Comparison of ENCODE assay signal across 1 cellular context in the genomic region with DNA sequence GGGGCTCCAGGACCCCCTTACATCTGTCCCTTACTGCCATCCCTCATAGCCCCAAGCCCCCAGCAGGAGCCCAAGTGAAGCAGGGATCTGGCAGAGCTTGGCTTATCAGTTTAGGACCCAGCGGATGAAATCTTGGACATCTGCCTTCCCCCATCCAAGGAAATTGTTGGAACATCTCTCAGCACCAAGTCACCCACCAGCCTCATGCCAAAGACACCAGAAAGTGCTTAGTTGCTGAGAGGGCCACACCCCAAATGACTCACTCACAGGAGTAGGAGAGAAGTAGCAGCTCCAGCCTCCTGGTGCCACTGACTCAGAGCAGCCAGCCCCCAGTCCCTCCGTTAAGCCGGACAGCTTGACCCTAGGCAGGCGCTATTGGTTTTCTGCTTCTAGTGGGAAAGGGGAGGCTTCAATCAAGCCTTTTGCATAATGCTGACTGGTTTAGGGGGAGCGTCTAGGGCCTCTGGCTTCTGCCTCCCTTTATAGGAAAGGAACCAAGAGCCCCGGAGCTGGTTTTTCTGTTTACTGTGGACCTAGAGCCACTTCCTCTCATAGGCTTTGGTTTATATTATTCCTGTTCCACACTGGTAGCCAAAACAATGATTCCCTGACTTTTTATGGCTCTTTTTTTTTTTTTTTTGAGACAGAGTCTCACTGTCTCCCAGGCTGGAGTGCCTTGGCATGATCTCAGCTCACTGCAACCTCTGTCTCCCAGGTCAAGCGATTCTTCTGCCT.
TF ChIP-seq lines count a peak whose summit lies in the region.

No MANE protein-coding gene starts in this region.

TF ChIP-seq in K562, 482 proteins besides CTCF, POLR2A, EP300 and RAD21 (continued from another document and continues in another):
- no peak for TF ChIP-seq ZNF175 (CRISPR knock-in tag; IDR thresholded peaks at IDR 0.05; ENCODE audit: low read depth)
- peak; percentile 54; the same call in 1 of the 2 replicates for TF ChIP-seq SPI1 (IDR thresholded peaks at IDR 0.05; ENCODE audit: borderline replicate concordance, low read depth, low read length)
- TF ChIP-seq, protein P1, sequence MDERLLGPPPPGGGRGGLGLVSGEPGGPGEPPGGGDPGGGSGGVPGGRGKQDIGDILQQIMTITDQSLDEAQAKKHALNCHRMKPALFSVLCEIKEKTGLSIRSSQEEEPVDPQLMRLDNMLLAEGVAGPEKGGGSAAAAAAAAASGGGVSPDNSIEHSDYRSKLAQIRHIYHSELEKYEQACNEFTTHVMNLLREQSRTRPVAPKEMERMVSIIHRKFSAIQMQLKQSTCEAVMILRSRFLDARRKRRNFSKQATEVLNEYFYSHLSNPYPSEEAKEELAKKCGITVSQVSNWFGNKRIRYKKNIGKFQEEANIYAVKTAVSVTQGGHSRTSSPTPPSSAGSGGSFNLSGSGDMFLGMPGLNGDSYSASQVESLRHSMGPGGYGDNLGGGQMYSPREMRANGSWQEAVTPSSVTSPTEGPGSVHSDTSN (CRISPR knock-in tag; IDR thresholded peaks at IDR 0.05; ENCODE audit: low read depth): no peak
- TF ChIP-seq, protein P1 (tag; conservative IDR thresholded peaks at IDR 0.05; ENCODE audit: low read depth): no peak
- no peak for TF ChIP-seq KAT7 (CRISPR knock-in tag; IDR thresholded peaks at IDR 0.05; ENCODE audit: borderline replicate concordance)
- TF ChIP-seq, protein P2, sequence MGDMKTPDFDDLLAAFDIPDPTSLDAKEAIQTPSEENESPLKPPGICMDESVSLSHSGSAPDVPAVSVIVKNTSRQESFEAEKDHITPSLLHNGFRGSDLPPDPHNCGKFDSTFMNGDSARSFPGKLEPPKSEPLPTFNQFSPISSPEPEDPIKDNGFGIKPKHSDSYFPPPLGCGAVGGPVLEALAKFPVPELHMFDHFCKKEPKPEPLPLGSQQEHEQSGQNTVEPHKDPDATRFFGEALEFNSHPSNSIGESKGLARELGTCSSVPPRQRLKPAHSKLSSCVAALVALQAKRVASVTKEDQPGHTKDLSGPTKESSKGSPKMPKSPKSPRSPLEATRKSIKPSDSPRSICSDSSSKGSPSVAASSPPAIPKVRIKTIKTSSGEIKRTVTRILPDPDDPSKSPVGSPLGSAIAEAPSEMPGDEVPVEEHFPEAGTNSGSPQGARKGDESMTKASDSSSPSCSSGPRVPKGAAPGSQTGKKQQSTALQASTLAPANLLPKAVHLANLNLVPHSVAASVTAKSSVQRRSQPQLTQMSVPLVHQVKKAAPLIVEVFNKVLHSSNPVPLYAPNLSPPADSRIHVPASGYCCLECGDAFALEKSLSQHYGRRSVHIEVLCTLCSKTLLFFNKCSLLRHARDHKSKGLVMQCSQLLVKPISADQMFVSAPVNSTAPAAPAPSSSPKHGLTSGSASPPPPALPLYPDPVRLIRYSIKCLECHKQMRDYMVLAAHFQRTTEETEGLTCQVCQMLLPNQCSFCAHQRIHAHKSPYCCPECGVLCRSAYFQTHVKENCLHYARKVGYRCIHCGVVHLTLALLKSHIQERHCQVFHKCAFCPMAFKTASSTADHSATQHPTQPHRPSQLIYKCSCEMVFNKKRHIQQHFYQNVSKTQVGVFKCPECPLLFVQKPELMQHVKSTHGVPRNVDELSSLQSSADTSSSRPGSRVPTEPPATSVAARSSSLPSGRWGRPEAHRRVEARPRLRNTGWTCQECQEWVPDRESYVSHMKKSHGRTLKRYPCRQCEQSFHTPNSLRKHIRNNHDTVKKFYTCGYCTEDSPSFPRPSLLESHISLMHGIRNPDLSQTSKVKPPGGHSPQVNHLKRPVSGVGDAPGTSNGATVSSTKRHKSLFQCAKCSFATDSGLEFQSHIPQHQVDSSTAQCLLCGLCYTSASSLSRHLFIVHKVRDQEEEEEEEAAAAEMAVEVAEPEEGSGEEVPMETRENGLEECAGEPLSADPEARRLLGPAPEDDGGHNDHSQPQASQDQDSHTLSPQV (IDR thresholded peaks at IDR 0.05): 0 out of 2 replicates have a peak, but pooled peaks have one; percentile 32
- TF ChIP-seq, protein P3, sequence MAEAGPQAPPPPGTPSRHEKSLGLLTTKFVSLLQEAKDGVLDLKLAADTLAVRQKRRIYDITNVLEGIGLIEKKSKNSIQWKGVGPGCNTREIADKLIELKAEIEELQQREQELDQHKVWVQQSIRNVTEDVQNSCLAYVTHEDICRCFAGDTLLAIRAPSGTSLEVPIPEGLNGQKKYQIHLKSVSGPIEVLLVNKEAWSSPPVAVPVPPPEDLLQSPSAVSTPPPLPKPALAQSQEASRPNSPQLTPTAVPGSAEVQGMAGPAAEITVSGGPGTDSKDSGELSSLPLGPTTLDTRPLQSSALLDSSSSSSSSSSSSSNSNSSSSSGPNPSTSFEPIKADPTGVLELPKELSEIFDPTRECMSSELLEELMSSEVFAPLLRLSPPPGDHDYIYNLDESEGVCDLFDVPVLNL (CRISPR knock-in tag; IDR thresholded peaks at IDR 0.05; ENCODE audit: low read depth): no peak
- TF ChIP-seq PHB (CRISPR knock-in tag; IDR thresholded peaks at IDR 0.05): no peak
- TF ChIP-seq CTBP1 (IDR thresholded peaks at IDR 0.05; ENCODE audit: borderline replicate concordance): peak; percentile 35; the same call in 1 of the 2 replicates
- peak; percentile 42; the same call in 1 of the 2 replicates for TF ChIP-seq MAFK (IDR thresholded peaks at IDR 0.05; ENCODE audit: low read length)
- TF ChIP-seq MCM3 (IDR thresholded peaks at IDR 0.05): no peak
- no peak for TF ChIP-seq HMG20B (CRISPR knock-in tag; IDR thresholded peaks at IDR 0.05)
- no peak for TF ChIP-seq CREB1 (IDR thresholded peaks at IDR 0.05)
- no peak for TF ChIP-seq CREB1 (CRISPR knock-in tag; IDR thresholded peaks at IDR 0.05)
- TF ChIP-seq HNRNPL (IDR thresholded peaks at IDR 0.05; ENCODE audit: low read depth, low read length): no peak
- no peak for TF ChIP-seq SNIP1 (IDR thresholded peaks at IDR 0.05; ENCODE audit: low read depth)
- TF ChIP-seq BHLHE40 (IDR thresholded peaks at IDR 0.05; ENCODE audit: low read length): peak; percentile 39; the same call in 1 of the 2 replicates
- peak; percentile 50 for TF ChIP-seq MEIS2 (IDR thresholded peaks at IDR 0.05; ENCODE audit: partially characterized antibody)
- TF ChIP-seq NFE2 (IDR thresholded peaks at IDR 0.05; ENCODE audit: low read depth): peak; percentile 45; the same call in 1 of the 2 replicates
- no peak for TF ChIP-seq ZNF717 (CRISPR knock-in tag; IDR thresholded peaks at IDR 0.05)
- TF ChIP-seq RCOR1 (IDR thresholded peaks at IDR 0.05; ENCODE audit: borderline replicate concordance in 1 of 2, low read depth in 2 of 2, low read length in 2 of 2): peak in 1 of 2 experiments; percentile 54; a peak in 1 of 4 replicates
- TF ChIP-seq, protein P4, sequence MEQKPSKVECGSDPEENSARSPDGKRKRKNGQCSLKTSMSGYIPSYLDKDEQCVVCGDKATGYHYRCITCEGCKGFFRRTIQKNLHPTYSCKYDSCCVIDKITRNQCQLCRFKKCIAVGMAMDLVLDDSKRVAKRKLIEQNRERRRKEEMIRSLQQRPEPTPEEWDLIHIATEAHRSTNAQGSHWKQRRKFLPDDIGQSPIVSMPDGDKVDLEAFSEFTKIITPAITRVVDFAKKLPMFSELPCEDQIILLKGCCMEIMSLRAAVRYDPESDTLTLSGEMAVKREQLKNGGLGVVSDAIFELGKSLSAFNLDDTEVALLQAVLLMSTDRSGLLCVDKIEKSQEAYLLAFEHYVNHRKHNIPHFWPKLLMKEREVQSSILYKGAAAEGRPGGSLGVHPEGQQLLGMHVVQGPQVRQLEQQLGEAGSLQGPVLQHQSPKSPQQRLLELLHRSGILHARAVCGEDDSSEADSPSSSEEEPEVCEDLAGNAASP (IDR thresholded peaks at IDR 0.05): no peak
- TF ChIP-seq SMARCE1 (IDR thresholded peaks at IDR 0.05): peak; percentile 75; the same call in 1 of the 2 replicates
- no peak for TF ChIP-seq PHF20 (IDR thresholded peaks at IDR 0.05; ENCODE audit: partially characterized antibody)
- no peak for TF ChIP-seq NFYB (IDR thresholded peaks at IDR 0.05; ENCODE audit: extremely low read depth, insufficient read length)
- peak; percentile 66 for TF ChIP-seq DPF2 (IDR thresholded peaks at IDR 0.05)
- TF ChIP-seq FOXK1 (CRISPR knock-in tag; IDR thresholded peaks at IDR 0.05; ENCODE audit: borderline replicate concordance): no peak
- no peak for TF ChIP-seq U2AF2 (optimal IDR thresholded peaks at IDR 0.05; ENCODE audit: low read depth, low read length)
- TF ChIP-seq, protein P5, sequence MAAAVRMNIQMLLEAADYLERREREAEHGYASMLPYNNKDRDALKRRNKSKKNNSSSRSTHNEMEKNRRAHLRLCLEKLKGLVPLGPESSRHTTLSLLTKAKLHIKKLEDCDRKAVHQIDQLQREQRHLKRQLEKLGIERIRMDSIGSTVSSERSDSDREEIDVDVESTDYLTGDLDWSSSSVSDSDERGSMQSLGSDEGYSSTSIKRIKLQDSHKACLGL (CRISPR knock-in tag; IDR thresholded peaks at IDR 0.05; ENCODE audit: borderline replicate concordance, poor library complexity, severe bottlenecking): no peak
- no peak for TF ChIP-seq BMI1 (IDR thresholded peaks at IDR 0.05; ENCODE audit: low read length)
- TF ChIP-seq, protein P6, sequence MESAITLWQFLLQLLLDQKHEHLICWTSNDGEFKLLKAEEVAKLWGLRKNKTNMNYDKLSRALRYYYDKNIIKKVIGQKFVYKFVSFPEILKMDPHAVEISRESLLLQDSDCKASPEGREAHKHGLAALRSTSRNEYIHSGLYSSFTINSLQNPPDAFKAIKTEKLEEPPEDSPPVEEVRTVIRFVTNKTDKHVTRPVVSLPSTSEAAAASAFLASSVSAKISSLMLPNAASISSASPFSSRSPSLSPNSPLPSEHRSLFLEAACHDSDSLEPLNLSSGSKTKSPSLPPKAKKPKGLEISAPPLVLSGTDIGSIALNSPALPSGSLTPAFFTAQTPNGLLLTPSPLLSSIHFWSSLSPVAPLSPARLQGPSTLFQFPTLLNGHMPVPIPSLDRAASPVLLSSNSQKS (CRISPR knock-in tag; IDR thresholded peaks at IDR 0.05): no peak
- TF ChIP-seq CBFB (CRISPR knock-in tag; IDR thresholded peaks at IDR 0.05): no peak
- TF ChIP-seq FOS (IDR thresholded peaks at IDR 0.05; ENCODE audit: extremely low read depth, insufficient read length): peak; percentile 62
- TF ChIP-seq, protein P7, sequence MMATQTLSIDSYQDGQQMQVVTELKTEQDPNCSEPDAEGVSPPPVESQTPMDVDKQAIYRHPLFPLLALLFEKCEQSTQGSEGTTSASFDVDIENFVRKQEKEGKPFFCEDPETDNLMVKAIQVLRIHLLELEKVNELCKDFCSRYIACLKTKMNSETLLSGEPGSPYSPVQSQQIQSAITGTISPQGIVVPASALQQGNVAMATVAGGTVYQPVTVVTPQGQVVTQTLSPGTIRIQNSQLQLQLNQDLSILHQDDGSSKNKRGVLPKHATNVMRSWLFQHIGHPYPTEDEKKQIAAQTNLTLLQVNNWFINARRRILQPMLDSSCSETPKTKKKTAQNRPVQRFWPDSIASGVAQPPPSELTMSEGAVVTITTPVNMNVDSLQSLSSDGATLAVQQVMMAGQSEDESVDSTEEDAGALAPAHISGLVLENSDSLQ (IDR thresholded peaks at IDR 0.05): no peak
- TF ChIP-seq ELF4 (CRISPR knock-in tag; IDR thresholded peaks at IDR 0.05): no peak
- no peak for TF ChIP-seq PTTG1 (tag; IDR thresholded peaks at IDR 0.05; ENCODE audit: low read depth)
- TF ChIP-seq, protein P8, sequence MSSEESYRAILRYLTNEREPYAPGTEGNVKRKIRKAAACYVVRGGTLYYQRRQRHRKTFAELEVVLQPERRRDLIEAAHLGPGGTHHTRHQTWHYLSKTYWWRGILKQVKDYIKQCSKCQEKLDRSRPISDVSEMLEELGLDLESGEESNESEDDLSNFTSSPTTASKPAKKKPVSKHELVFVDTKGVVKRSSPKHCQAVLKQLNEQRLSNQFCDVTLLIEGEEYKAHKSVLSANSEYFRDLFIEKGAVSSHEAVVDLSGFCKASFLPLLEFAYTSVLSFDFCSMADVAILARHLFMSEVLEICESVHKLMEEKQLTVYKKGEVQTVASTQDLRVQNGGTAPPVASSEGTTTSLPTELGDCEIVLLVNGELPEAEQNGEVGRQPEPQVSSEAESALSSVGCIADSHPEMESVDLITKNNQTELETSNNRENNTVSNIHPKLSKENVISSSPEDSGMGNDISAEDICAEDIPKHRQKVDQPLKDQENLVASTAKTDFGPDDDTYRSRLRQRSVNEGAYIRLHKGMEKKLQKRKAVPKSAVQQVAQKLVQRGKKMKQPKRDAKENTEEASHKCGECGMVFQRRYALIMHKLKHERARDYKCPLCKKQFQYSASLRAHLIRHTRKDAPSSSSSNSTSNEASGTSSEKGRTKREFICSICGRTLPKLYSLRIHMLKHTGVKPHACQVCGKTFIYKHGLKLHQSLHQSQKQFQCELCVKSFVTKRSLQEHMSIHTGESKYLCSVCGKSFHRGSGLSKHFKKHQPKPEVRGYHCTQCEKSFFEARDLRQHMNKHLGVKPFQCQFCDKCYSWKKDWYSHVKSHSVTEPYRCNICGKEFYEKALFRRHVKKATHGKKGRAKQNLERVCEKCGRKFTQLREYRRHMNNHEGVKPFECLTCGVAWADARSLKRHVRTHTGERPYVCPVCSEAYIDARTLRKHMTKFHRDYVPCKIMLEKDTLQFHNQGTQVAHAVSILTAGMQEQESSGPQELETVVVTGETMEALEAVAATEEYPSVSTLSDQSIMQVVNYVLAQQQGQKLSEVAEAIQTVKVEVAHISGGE (CRISPR knock-in tag; IDR thresholded peaks at IDR 0.05): no peak
- peak; percentile 60 for TF ChIP-seq C11orf30 (IDR thresholded peaks at IDR 0.05; ENCODE audit: low read depth)
- peak; percentile 98 for TF ChIP-seq FOSL1 (tag; conservative IDR thresholded peaks at IDR 0.05)
- TF ChIP-seq CREM (IDR thresholded peaks at IDR 0.05; ENCODE audit: low read depth): no peak
- TF ChIP-seq ESRRA (IDR thresholded peaks at IDR 0.05; ENCODE audit: borderline replicate concordance, low read depth): no peak
- TF ChIP-seq, protein P9, sequence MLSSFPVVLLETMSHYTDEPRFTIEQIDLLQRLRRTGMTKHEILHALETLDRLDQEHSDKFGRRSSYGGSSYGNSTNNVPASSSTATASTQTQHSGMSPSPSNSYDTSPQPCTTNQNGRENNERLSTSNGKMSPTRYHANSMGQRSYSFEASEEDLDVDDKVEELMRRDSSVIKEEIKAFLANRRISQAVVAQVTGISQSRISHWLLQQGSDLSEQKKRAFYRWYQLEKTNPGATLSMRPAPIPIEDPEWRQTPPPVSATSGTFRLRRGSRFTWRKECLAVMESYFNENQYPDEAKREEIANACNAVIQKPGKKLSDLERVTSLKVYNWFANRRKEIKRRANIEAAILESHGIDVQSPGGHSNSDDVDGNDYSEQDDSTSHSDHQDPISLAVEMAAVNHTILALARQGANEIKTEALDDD (IDR thresholded peaks at IDR 0.05): peak; percentile 53; the same call in 1 of the 2 replicates
- peak; percentile 78 for TF ChIP-seq KLF1 (tag; IDR thresholded peaks at IDR 0.05)
- TF ChIP-seq SRSF1 (IDR thresholded peaks at IDR 0.05; ENCODE audit: low read depth, low read length): no peak
